ENCODE assay signal across 13 cellular contexts in the genomic region with DNA sequence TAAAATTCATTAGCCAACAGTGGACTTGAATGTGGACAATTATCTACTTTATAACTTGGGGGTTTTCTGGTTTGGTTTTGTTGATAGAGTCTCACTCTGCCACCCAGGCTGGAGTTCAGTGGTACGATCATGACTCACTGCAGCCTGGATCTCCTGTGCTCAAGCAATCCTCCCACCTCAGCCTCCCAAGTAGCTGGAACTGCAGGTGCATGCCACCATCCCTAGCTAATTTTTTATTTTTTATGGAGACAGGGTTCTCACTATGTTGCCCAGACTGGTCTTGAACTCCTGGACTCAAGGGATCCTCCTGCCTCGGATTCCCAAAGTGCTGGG.
"Had no signal": no experiment of that assay in that cellular context is flagged by ENCODE, and none has a peak within 500 bp of the region (broad histone marks: within the 10 kb centered on the region; RNA-seq: fewer than 3 reads in every experiment).

No MANE protein-coding gene starts in this region.

- ATAC-seq: activated naive CD4-positive, alpha-beta T cell treated with anti-CD3 and anti-CD28 coated beads, Interleukin-2, amount 50 U/mL, for 72 hours; body of pancreas; effector memory CD8-positive, alpha-beta T cell; naive thymus-derived CD8-positive, alpha-beta T cell; stimulated activated naive B cell treated with anti-CD40 and anti-IgM and Interleukin-4, amounts not matched to agents 10 μg/mL and 1 μg/mL and 100 μg/mL, for 72 hours had no signal

- H3K9me3 ChIP-seq: body of pancreas had no signal

- H3K4me1 ChIP-seq: body of pancreas had no signal

- H3K27ac Mint-ChIP-seq: activated naive CD4-positive, alpha-beta T cell treated with anti-CD3 and anti-CD28 coated beads, Interleukin-2, amount 50 U/mL, for 72 hours; effector memory CD8-positive, alpha-beta T cell; naive thymus-derived CD8-positive, alpha-beta T cell; stimulated activated naive B cell treated with anti-CD40 and anti-IgM and Interleukin-4, amounts not matched to agents 10 μg/mL and 1 μg/mL and 100 μg/mL, for 72 hours had no signal

- H3K9me3 Mint-ChIP-seq: activated naive CD4-positive, alpha-beta T cell treated with anti-CD3 and anti-CD28 coated beads, Interleukin-2, amount 50 U/mL, for 72 hours; central memory CD8-positive, alpha-beta T cell; effector memory CD8-positive, alpha-beta T cell; immature natural killer cell; naive thymus-derived CD8-positive, alpha-beta T cell; stimulated activated naive B cell treated with anti-CD40 and anti-IgM and Interleukin-4, amounts not matched to agents 10 μg/mL and 1 μg/mL and 100 μg/mL, for 72 hours had no signal

- H3K4me3 Mint-ChIP-seq: central memory CD8-positive, alpha-beta T cell; effector memory CD8-positive, alpha-beta T cell; immature natural killer cell; naive thymus-derived CD8-positive, alpha-beta T cell; stimulated activated naive B cell treated with anti-CD40 and anti-IgM and Interleukin-4, amounts not matched to agents 10 μg/mL and 1 μg/mL and 100 μg/mL, for 72 hours had no signal

- H3K27me3 ChIP-seq: body of pancreas had no signal

- H3K36me3 Mint-ChIP-seq: activated naive CD4-positive, alpha-beta T cell treated with anti-CD3 and anti-CD28 coated beads, Interleukin-2, amount 50 U/mL, for 72 hours; immature natural killer cell; naive thymus-derived CD8-positive, alpha-beta T cell; stimulated activated naive B cell treated with anti-CD40 and anti-IgM and Interleukin-4, amounts not matched to agents 10 μg/mL and 1 μg/mL and 100 μg/mL, for 72 hours had no signal

- H3K4me1 Mint-ChIP-seq: central memory CD8-positive, alpha-beta T cell; immature natural killer cell had no signal

- H3K4me3 ChIP-seq: body of pancreas, lung had no signal

- H3K27ac ChIP-seq: body of pancreas had no signal

- DNase-seq: activated CD4-positive, CD25-positive, alpha-beta regulatory T cell; activated effector memory CD4-positive, alpha-beta T cell treated with Interleukin-2 at 50 U/mL for 16 hours; activated T-cell treated with anti-CD3 and anti-CD28 coated beads, Interleukin-2, amount 50 U/mL, for 1 hour; amniotic stem cell; effector memory CD8-positive, alpha-beta T cell; immature natural killer cell; naive thymus-derived CD8-positive, alpha-beta T cell; stimulated activated CD4-positive, alpha-beta T cell treated with anti-CD3 and anti-CD28 coated beads, Interleukin-2, amount 100 ng/mL, for 24 hours; stimulated activated naive B cell treated with anti-CD40 and anti-IgM and Interleukin-4, amounts not matched to agents 10 μg/mL and 1 μg/mL and 100 μg/mL, for 72 hours had no signal

- H3K27me3 Mint-ChIP-seq: central memory CD8-positive, alpha-beta T cell; stimulated activated naive B cell treated with anti-CD40 and anti-IgM and Interleukin-4, amounts not matched to agents 10 μg/mL and 1 μg/mL and 100 μg/mL, for 72 hours had no signal
